ENCODE assay signal across 10 cellular contexts in genomic region chr5:15013654-15014463, GRCh38.
DNase-seq lines count a peak whose midpoint lies in the region; ATAC-seq and TF ChIP-seq lines count a peak whose summit lies in the region.
"Had no signal": no experiment of that assay in that cellular context is flagged by ENCODE, and none has a peak within 500 bp of the region (broad histone marks: within the 10 kb centered on the region; RNA-seq: fewer than 3 reads in every experiment).

No MANE protein-coding gene starts in this region.

- H3K27me3 ChIP-seq in ovary: no peaks in the 10 kb centered on the region
- H3K27me3 ChIP-seq: SJCRH30 had no signal

- intact Hi-C loops in ovary (cut with DNase I): no loop called here

- ATAC-seq in HG03025 (IDR thresholded peaks at IDR 0.05; ENCODE audit: low FRiP score, unreplicated experiment): no peak

- H3K27ac ChIP-seq in ovary: no peak overlapping the region
- H3K27ac ChIP-seq: SJCRH30, skin epidermis had no signal

- TF ChIP-seq EP300 in ovary (IDR thresholded peaks at IDR 0.05): no peak

- peak in 2 of 3 donors; percentile 57 to 62 for TF ChIP-seq CTCF in ovary (IDR thresholded peaks at IDR 0.05)

- DNase-seq in DMS 273 (lab: John Stamatoyannopoulos, UW; ENCODE audit: unreplicated experiment): peak; percentile 84
- DNase-seq in H4 (ENCODE audit: low spot score): peak; percentile 77
- DNase-seq in NCI-H1105 (lab: John Stamatoyannopoulos, UW): peak; percentile 35
- DNase-seq in SW 1271 (lab: John Stamatoyannopoulos, UW): peak; percentile 66 to 90
- peak; percentile 51 for DNase-seq in fibroblast of the conjunctiva (ENCODE audit: low read depth)
- DNase-seq in ovary: no peak
- DNase-seq in stimulated activated CD4-positive, alpha-beta T cell treated with anti-CD3 and anti-CD28 coated beads, Interleukin-4, amount 100 ng/mL, for 4 hours: no peak

- TF ChIP-seq POLR2A in ovary (IDR thresholded peaks at IDR 0.05): no peak

- no peaks in the 10 kb centered on the region for H3K36me3 ChIP-seq in ovary
- H3K36me3 ChIP-seq: SJCRH30 had no signal

- peaks cover 2% of the 10 kb centered on the region for H3K4me1 ChIP-seq in ovary (ENCODE audit: insufficient read depth)

- no peaks in the 10 kb centered on the region for H3K9me3 ChIP-seq in ovary
- H3K9me3 ChIP-seq: SJCRH30 had no signal

- H3K4me3 ChIP-seq in ovary: no peak overlapping the region
- H3K4me3 ChIP-seq: SJCRH30, skin epidermis had no signal

- 52 to 62% (median 53%) methylated on average over 3 of the region's 3 CpGs for WGBS in ovary, 3 donors

Comparison
In these comparisons a context has a peak if more than half of its experiments do, and no peak if none do; other contexts are left out.
1. DNase-seq: peak in DMS 273 (single experiment), H4 (single experiment), NCI-H1105 (single experiment), SW 1271 (2 of 2) and fibroblast of the conjunctiva (single experiment); none in ovary (0 of 5) and stimulated activated CD4-positive, alpha-beta T cell treated with anti-CD3 and anti-CD28 coated beads, Interleukin-4, amount 100 ng/mL, for 4 hours (0 of 2).